Comparison of ENCODE assay signal across 8 cellular contexts in genomic region chr19:49712397-49712859, GRCh38. TPM values are rescaled to one million over a fixed set of nuclear protein-coding genes. Genes with fewer than 3 reads are reported as not detected.
DNase-seq lines count a peak whose midpoint lies in the region; ATAC-seq and TF ChIP-seq lines count a peak whose summit lies in the region.
"Had no signal": no experiment of that assay in that cellular context is flagged by ENCODE, and none has a peak within 500 bp of the region (broad histone marks: within the 10 kb centered on the region; RNA-seq: fewer than 3 reads in every experiment).

No MANE protein-coding gene starts in this region.

- H3K4me3 ChIP-seq in GM06990 (replicated peaks; ENCODE audit: low read depth, low read length), result no peak overlapping the region
- H3K4me3 ChIP-seq: prostate gland had no signal

- H3K36me3 ChIP-seq in GM06990 (ENCODE audit: control insufficient read depth, insufficient read depth, low read length), result no peaks in the 10 kb centered on the region
- H3K36me3 ChIP-seq: prostate gland had no signal

- no peaks in the 10 kb centered on the region for H3K27me3 ChIP-seq in GM06990 (replicated peaks; ENCODE audit: control insufficient read depth, insufficient read depth, low read length)

- TF ChIP-seq CTCF in GM06990 (IDR thresholded peaks at IDR 0.05; ENCODE audit: insufficient read depth, low read length, poor library complexity, severe bottlenecking), result no peak

- ATAC-seq in GM21367 (IDR thresholded peaks at IDR 0.05; ENCODE audit: unreplicated experiment), result no peak

- DNase-seq in GM06990 (ENCODE audit: extremely low read depth, insufficient read length) (peak; percentile 28), NCI-H1048 (lab: John Stamatoyannopoulos, UW) (peak; percentile 24), dermis blood vessel endothelial cell (peak; percentile 11), occipital lobe (lab: John Stamatoyannopoulos, UW) (peak; percentile 14), NCI-H187 (lab: John Stamatoyannopoulos, UW) (no peak), Kasumi-1 (lab: John Stamatoyannopoulos, UW) (no peak)

RNA-seq across cellular contexts. Expression of gene CPT1C, which starts 21.5 kb away (rescaled TPM):
- total RNA-seq in dermis blood vessel endothelial cell (19.1 and 19.5 TPM in 2 replicates), occipital lobe (42.1 TPM)

RNA-seq across cellular contexts. Expression of gene ADM5, which starts 23.0 kb away (rescaled TPM):
- total RNA-seq in dermis blood vessel endothelial cell, result 0.70 and 1.5 TPM in 2 replicates
- 0.78 TPM for total RNA-seq in occipital lobe

RNA-seq across cellular contexts. Expression of gene PRMT1, which starts 35.4 kb away (rescaled TPM):
- total RNA-seq in dermis blood vessel endothelial cell (282 and 338 TPM in 2 replicates), occipital lobe (177 TPM)

RNA-seq across cellular contexts. Expression of gene BCL2L12, which starts 46.7 kb away (rescaled TPM):
- total RNA-seq in dermis blood vessel endothelial cell (3.1 and 9.2 TPM in 2 replicates), occipital lobe (not detected)

RNA-seq across cellular contexts. Expression of gene IRF3, which starts 46.8 kb away (rescaled TPM):
- total RNA-seq in dermis blood vessel endothelial cell (47.3 and 79.9 TPM in 2 replicates), occipital lobe (8.1 TPM)

Comparison
In these comparisons a context has a peak if more than half of its experiments do, and no peak if none do; other contexts are left out.
1. DNase-seq: peak in GM06990 (single experiment), NCI-H1048 (single experiment), dermis blood vessel endothelial cell (single experiment) and occipital lobe (single experiment); none in NCI-H187 (0 of 2) and Kasumi-1 (0 of 2).